ENCODE assay signal across 8 cellular contexts in genomic region chr1:18901952-18902522, GRCh38. TPM values are rescaled to one million over a fixed set of nuclear protein-coding genes. Genes with fewer than 3 reads are reported as not detected.
DNase-seq lines count a peak whose midpoint lies in the region; ATAC-seq and TF ChIP-seq lines count a peak whose summit lies in the region.

No MANE protein-coding gene starts in this region.

- peaks cover 20% of the 10 kb centered on the region for H3K27me3 Mint-ChIP-seq in nephron progenitor cell (ENCODE audit: low read depth, poor library complexity)

- H3K36me3 Mint-ChIP-seq in nephron progenitor cell (ENCODE audit: low read depth) = no peaks in the 10 kb centered on the region

- CTCF ChIA-PET in BJ (lab: Yijun Ruan, JAX) = interaction anchor here (0.9 to 1.9 kb wide), 7 partner anchors 9 to 124 kb away, joined by 3 to 16 read pairs (median 4); no protein-coding TSS in a partner anchor

- POLR2A ChIA-PET in BJ (lab: Charles Lee) = interaction anchor here (0.9 to 1.1 kb wide), 2 partner anchors 12 to 49 kb away, joined by 3 to 4 read pairs; no protein-coding TSS in a partner anchor

- DNase-seq in BJ (ENCODE audit: low read depth) (no peak), RPMI8226 (peak; percentile 17), epithelial cell of esophagus (ENCODE audit: low read depth) (no peak), nephron progenitor cell (no peak), DMS114 treated with DMSO at 0.1 percent for 48 hours (lab: John Stamatoyannopoulos, UW; ENCODE audit: unreplicated experiment) (no peak), NCI-H1694 treated with DMSO at 0.1 percent for 48 hours (lab: John Stamatoyannopoulos, UW) (no peak)

- peaks cover 5% of the 10 kb centered on the region for H3K36me3 ChIP-seq in BJ (ENCODE audit: control insufficient read depth, insufficient read depth, low read length)

- H3K4me3 ChIP-seq in BJ (ENCODE audit: low read depth, low read length) (peak overlapping the region; percentile 58), epithelial cell of esophagus (ENCODE audit: low read length) (peak overlapping the region; percentile 79)

- ATAC-seq in GM21528 (IDR thresholded peaks at IDR 0.05; ENCODE audit: low FRiP score, unreplicated experiment) (peak; percentile 3), GM18517 (IDR thresholded peaks at IDR 0.05; ENCODE audit: unreplicated experiment) (no peak)

- no peaks in the 10 kb centered on the region for H3K27me3 ChIP-seq in BJ (ENCODE audit: control insufficient read depth, insufficient read depth, low read length)

- H3K27ac Mint-ChIP-seq in nephron progenitor cell = peak overlapping the region; percentile 100

- H3K9me3 Mint-ChIP-seq in nephron progenitor cell = no peaks in the 10 kb centered on the region

- H3K4me3 Mint-ChIP-seq in nephron progenitor cell = peak overlapping the region; percentile 94

- H3K4me1 Mint-ChIP-seq in nephron progenitor cell = peaks cover 23% of the 10 kb centered on the region

- TF ChIP-seq CTCF in BJ (IDR thresholded peaks at IDR 0.05; ENCODE audit: insufficient read depth, low read depth, low read length) (no peak), epithelial cell of esophagus (IDR thresholded peaks at IDR 0.05; ENCODE audit: insufficient read depth, low read depth, low read length, missing control alignments) (no peak), nephron progenitor cell (IDR thresholded peaks at IDR 0.05) (no peak)

RNA-seq across cellular contexts. Expression of gene ALDH4A1, which starts 0.3 kb away (rescaled TPM):
- 18.1 and 36.6 TPM in 2 replicates for polyA plus RNA-seq in BJ (2011; rRNA removed)
- 11.5 and 18.8 TPM in 2 replicates for polyA minus RNA-seq in BJ (2011; rRNA and poly(A)+ RNA removed)

RNA-seq across cellular contexts. Expression of gene TAS1R2, which starts 42.6 kb away (rescaled TPM):
- polyA plus RNA-seq in BJ (2011; rRNA removed) = not detected in 2 replicates
- not detected in 2 replicates for polyA minus RNA-seq in BJ (2011; rRNA and poly(A)+ RNA removed)

RNA-seq across cellular contexts. Expression of gene IFFO2, which starts 54.4 kb away (rescaled TPM):
- 11.1 and 15.0 TPM in 2 replicates for polyA plus RNA-seq in BJ (2011; rRNA removed)
- 18.4 and 24.7 TPM in 2 replicates for polyA minus RNA-seq in BJ (2011; rRNA and poly(A)+ RNA removed)
